ENCODE assay signal across 8 cellular contexts in the genomic region with DNA sequence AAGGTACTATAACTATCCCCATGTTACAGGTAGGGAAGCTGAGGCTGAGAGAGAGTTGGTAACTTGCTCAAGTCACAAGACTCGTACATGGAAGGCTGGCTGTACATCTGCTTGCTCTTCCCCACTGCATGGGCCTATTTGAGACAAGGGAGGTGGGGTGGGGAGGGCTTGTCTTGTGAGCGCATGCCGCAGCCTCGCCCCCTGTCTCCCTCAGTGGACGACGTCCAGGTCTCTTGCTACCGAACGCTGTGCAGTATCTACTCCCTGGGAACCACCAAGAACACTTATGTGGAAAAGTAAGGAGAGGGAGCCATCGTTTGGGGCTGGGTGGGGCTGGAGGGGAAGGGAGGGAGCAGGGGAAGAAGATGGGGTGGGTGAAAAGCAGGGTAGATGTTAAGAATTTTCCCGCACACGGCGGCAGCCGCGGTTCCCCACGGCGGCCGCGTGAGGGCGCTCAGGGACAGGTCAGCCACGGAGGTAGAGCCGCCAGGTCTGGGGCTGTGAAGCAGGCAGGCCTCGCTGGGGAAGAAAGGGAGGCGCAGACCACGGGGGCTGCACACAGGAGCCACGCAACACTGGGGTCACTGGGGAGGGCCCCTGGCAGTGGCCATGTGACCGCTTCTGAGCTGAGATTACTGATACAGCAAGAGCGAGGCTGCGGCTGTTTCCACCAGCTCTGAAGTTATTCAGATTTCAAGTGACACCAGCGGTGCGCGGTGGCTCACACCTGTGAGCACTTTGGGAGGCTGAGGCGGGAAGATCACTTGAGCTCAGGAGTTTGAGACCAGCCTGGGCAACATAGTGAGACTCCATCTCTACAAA.
DNase-seq lines count a peak whose midpoint lies in the region; ATAC-seq and TF ChIP-seq lines count a peak whose summit lies in the region.

No MANE protein-coding gene starts in this region.

- peak; percentile 88 for DNase-seq in Calu3
- DNase-seq in OCI-M2 (lab: John Stamatoyannopoulos, UW; ENCODE audit: unreplicated experiment) = peak; percentile 56
- peak; percentile 75 to 85 for DNase-seq in activated T-cell treated with anti-CD3 and anti-CD28 coated beads, Interleukin-2, amount 50 U/mL, for 72 hours
- DNase-seq in fibroblast of mammary gland (ENCODE audit: low read depth) = peak; percentile 39
- DNase-seq in nucleus accumbens (lab: John Stamatoyannopoulos, UW) = peak in 48 of 56 donors; percentile 7 to 72 (median 37)
- peak in 43 of 49 donors; percentile 4 to 76 (median 38) for DNase-seq in substantia nigra (lab: John Stamatoyannopoulos, UW)
- DNase-seq in NCI-H2107 (lab: John Stamatoyannopoulos, UW) = no peak

- H3K4me3 ChIP-seq in fibroblast of mammary gland (ENCODE audit: control insufficient read depth, low read depth, low read length) = no peak overlapping the region

- peak overlapping the region; percentile 34 for H3K4me3 Mint-ChIP-seq in Calu3 (ENCODE audit: low read depth, unreplicated experiment)
- H3K4me3 Mint-ChIP-seq in activated T-cell treated with anti-CD3 and anti-CD28 coated beads, Interleukin-2, amount 50 U/mL, for 72 hours = peak overlapping the region in 1 of 2 donors; percentile 1

- no peak overlapping the region for H3K27ac ChIP-seq in substantia nigra (ENCODE audit: low read depth, low read length, poor library complexity, severe bottlenecking)

- peak overlapping the region; percentile 18 for H3K27ac Mint-ChIP-seq in Calu3 (ENCODE audit: unreplicated experiment)
- no peak overlapping the region for H3K27ac Mint-ChIP-seq in activated T-cell treated with anti-CD3 and anti-CD28 coated beads, Interleukin-2, amount 50 U/mL, for 72 hours

- no peaks in the 10 kb centered on the region for H3K9me3 Mint-ChIP-seq in Calu3 (ENCODE audit: low read depth, unreplicated experiment)
- H3K9me3 Mint-ChIP-seq in activated T-cell treated with anti-CD3 and anti-CD28 coated beads, Interleukin-2, amount 50 U/mL, for 72 hours = no peaks in the 10 kb centered on the region

- intact Hi-C loops in Calu3 (cut with micrococcal nuclease; ENCODE audit: unreplicated experiment) = loop anchor here (1.0 to 2.0 kb wide), 2 partner anchors 120 to 437 kb away; no protein-coding TSS in a partner anchor

- no peaks in the 10 kb centered on the region for H3K4me1 Mint-ChIP-seq in Calu3 (ENCODE audit: low read depth, unreplicated experiment)
- H3K4me1 Mint-ChIP-seq in activated T-cell treated with anti-CD3 and anti-CD28 coated beads, Interleukin-2, amount 50 U/mL, for 72 hours (ENCODE audit: low read depth) = peaks cover 18% of the 10 kb centered on the region

- TF ChIP-seq CTCF in Calu3 (IDR thresholded peaks at IDR 0.05; ENCODE audit: unreplicated experiment) (peak; percentile 95), fibroblast of mammary gland (conservative IDR thresholded peaks at IDR 0.05; ENCODE audit: control insufficient read depth, insufficient read depth, low read depth, low read length) (peak; percentile 77)

- H3K36me3 Mint-ChIP-seq in Calu3 (ENCODE audit: insufficient read depth, unreplicated experiment) = peaks cover 3% of the 10 kb centered on the region
- no peaks in the 10 kb centered on the region for H3K36me3 Mint-ChIP-seq in activated T-cell treated with anti-CD3 and anti-CD28 coated beads, Interleukin-2, amount 50 U/mL, for 72 hours (ENCODE audit: insufficient read depth in 2 of 2)

- BruUV-seq in Calu3 (replicated peaks; lab: Mats Ljungman, UMichigan) = no TSS peak

- peak; percentile 55 for ATAC-seq in HG03280 (IDR thresholded peaks at IDR 0.05; ENCODE audit: unreplicated experiment)
- peak; percentile 79 to 87 for ATAC-seq in activated T-cell treated with anti-CD3 and anti-CD28 coated beads, Interleukin-2, amount 50 U/mL, for 72 hours (replicated peaks in 1 of 2)

- peaks cover 33% of the 10 kb centered on the region for H3K27me3 Mint-ChIP-seq in Calu3 (ENCODE audit: unreplicated experiment)
- no peaks in the 10 kb centered on the region for H3K27me3 Mint-ChIP-seq in activated T-cell treated with anti-CD3 and anti-CD28 coated beads, Interleukin-2, amount 50 U/mL, for 72 hours (ENCODE audit: low read depth)

- CTCF ChIA-PET in Calu3 (lab: Charles Lee) = interaction anchor here (1.2 kb wide), 1 partner anchor 119 kb away, joined by 7 read pairs; no protein-coding TSS in a partner anchor
